1 cellular context compared by ENCODE assay signal in the genomic region with DNA sequence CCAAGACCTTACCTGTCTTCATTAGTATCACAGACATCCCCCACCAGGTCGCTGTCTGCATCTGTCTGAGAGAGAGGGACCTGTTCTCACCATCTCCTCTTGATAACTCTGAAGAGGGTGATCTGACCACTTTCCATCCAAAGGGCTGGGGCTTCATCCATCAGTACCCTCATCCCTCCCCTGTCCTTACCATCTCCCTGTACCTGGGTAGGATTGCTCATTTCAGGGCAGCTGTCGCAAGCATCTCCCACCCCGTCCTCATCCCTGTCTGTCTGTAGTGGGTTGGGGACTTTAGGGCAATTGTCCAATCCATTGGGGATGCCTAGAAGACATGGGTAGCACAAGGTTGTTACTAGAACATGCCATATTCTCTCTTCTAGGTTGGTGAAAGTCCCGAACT.
A peak's percentile ranks its signal among the peaks of the same experiment; 100 is the strongest.
TF ChIP-seq lines count a peak whose summit lies in the region.

No MANE protein-coding gene starts in this region.

TF ChIP-seq in H1, 55 proteins besides CTCF, POLR2A, EP300 and RAD21:
- TF ChIP-seq NANOG (IDR thresholded peaks at IDR 0.05; ENCODE audit: insufficient read depth, low read depth, low read length, poor library complexity, severe bottlenecking), result no peak
- no peak for TF ChIP-seq SAP30 (IDR thresholded peaks at IDR 0.05; ENCODE audit: insufficient read depth, insufficient replicate concordance, low read length)
- TF ChIP-seq POLR2AphosphoS5 (IDR thresholded peaks at IDR 0.05; ENCODE audit: low read depth, low read length), result peak; percentile 92
- TF ChIP-seq CBX5 (IDR thresholded peaks at IDR 0.05; ENCODE audit: low read depth, low read length), result no peak
TF ChIP-seq in H1: peak in this region for 1.
